8 cellular contexts compared by ENCODE assay signal in genomic region chr15:41501191-41501917, GRCh38. TPM values are rescaled to one million over a fixed set of nuclear protein-coding genes. Genes with fewer than 3 reads are reported as not detected.
A peak's percentile ranks its signal among the peaks of the same experiment; 100 is the strongest.
DNase-seq lines count a peak whose midpoint lies in the region; ATAC-seq and TF ChIP-seq lines count a peak whose summit lies in the region.

No MANE protein-coding gene starts in this region.

- no peak overlapping the region for H3K9ac ChIP-seq in OCI-LY1 (ENCODE audit: low read length)

- H3F3A ChIP-seq in DOHH2 (ENCODE audit: control insufficient read depth, insufficient read depth): no peaks in the 10 kb centered on the region
- H3F3A ChIP-seq in OCI-LY1 (ENCODE audit: insufficient read depth, low read length): no peaks in the 10 kb centered on the region

- H3K79me2 ChIP-seq in DOHH2 (ENCODE audit: control insufficient read depth, low read length) (no peaks in the 10 kb centered on the region), OCI-LY1 (ENCODE audit: insufficient read depth, low read length) (no peaks in the 10 kb centered on the region)

- H3K27me3 ChIP-seq in DOHH2 (ENCODE audit: control insufficient read depth, low read length): peaks cover 63% of the 10 kb centered on the region
- H3K27me3 ChIP-seq in OCI-LY1 (ENCODE audit: insufficient read depth, low read length): peaks cover 4% of the 10 kb centered on the region; the same call in 1 of the 2 replicates
- H3K27me3 ChIP-seq in ectodermal cell (ENCODE audit: control insufficient read depth, insufficient read depth, low read length, poor library complexity, severe bottlenecking): peaks cover 100% of the 10 kb centered on the region

- H3K36me3 Mint-ChIP-seq in nephron progenitor cell (ENCODE audit: low read depth): no peaks in the 10 kb centered on the region

- H3K27ac Mint-ChIP-seq in nephron progenitor cell: no peak overlapping the region

- H3K9me2 ChIP-seq in DOHH2 (replicated peaks; ENCODE audit: control insufficient read depth, low read length): no peaks in the 10 kb centered on the region
- H3K9me2 ChIP-seq in OCI-LY1 (ENCODE audit: low read depth, low read length): no peaks in the 10 kb centered on the region

- H3K9me3 Mint-ChIP-seq in nephron progenitor cell: no peaks in the 10 kb centered on the region

- H4K20me1 ChIP-seq in DOHH2 (ENCODE audit: control insufficient read depth, insufficient read depth, low read depth, low read length): no peaks in the 10 kb centered on the region
- H4K20me1 ChIP-seq in OCI-LY1 (ENCODE audit: insufficient read depth, low read length): no peaks in the 10 kb centered on the region

- peak overlapping the region; percentile 71 for H3K4me3 Mint-ChIP-seq in nephron progenitor cell

- no peak overlapping the region for H3K27ac ChIP-seq in DOHH2 (ENCODE audit: low read depth, low read length)
- no peak overlapping the region for H3K27ac ChIP-seq in OCI-LY1 (ENCODE audit: low read depth, low read length, poor library complexity, severe bottlenecking)
- no peak overlapping the region for H3K27ac ChIP-seq in ectodermal cell (ENCODE audit: insufficient read depth, low read depth, low read length, poor library complexity, severe bottlenecking)

- TF ChIP-seq CTCF in DOHH2 (IDR thresholded peaks at IDR 0.05; ENCODE audit: low read depth, low read length, poor library complexity, severe bottlenecking) (no peak), OCI-LY1 (IDR thresholded peaks at IDR 0.05; ENCODE audit: low read length) (no peak), nephron progenitor cell (IDR thresholded peaks at IDR 0.05) (no peak)

- H3K4me1 Mint-ChIP-seq in nephron progenitor cell: peaks cover 12% of the 10 kb centered on the region

- peaks cover 25% of the 10 kb centered on the region for H3K4me1 ChIP-seq in DOHH2 (ENCODE audit: control insufficient read depth, low read length)
- H3K4me1 ChIP-seq in OCI-LY1 (ENCODE audit: insufficient read depth, low read length, severe bottlenecking): peaks cover 25% of the 10 kb centered on the region
- peaks cover 15% of the 10 kb centered on the region for H3K4me1 ChIP-seq in ectodermal cell (ENCODE audit: control insufficient read depth, insufficient read depth, low read length)

- H3K27me3 Mint-ChIP-seq in nephron progenitor cell (ENCODE audit: low read depth, poor library complexity): peaks cover 100% of the 10 kb centered on the region

- no peak overlapping the region for H2AFZ ChIP-seq in OCI-LY1 (ENCODE audit: low read length)

- 5 to 6% methylated on average over 56 of the region's 56 CpGs for WGBS in ectodermal cell, 2 experiments

- H3K36me3 ChIP-seq in DOHH2 (ENCODE audit: control insufficient read depth, low read length) (no peaks in the 10 kb centered on the region), OCI-LY1 (ENCODE audit: insufficient read depth, low read length) (no peaks in the 10 kb centered on the region), ectodermal cell (ENCODE audit: control insufficient read depth, insufficient read depth, low read length) (no peaks in the 10 kb centered on the region)

- peak; percentile 52 for DNase-seq in nephron progenitor cell
- DNase-seq in EL: no peak
- no peak for DNase-seq in NCI-H1105 (lab: John Stamatoyannopoulos, UW)

- no peaks in the 10 kb centered on the region for H3K9me3 ChIP-seq in DOHH2 (ENCODE audit: control insufficient read depth, insufficient read depth, low read length)
- no peaks in the 10 kb centered on the region for H3K9me3 ChIP-seq in OCI-LY1 (ENCODE audit: low read length)
- no peaks in the 10 kb centered on the region for H3K9me3 ChIP-seq in ectodermal cell (ENCODE audit: control insufficient read depth, low read length)

- H3K4me3 ChIP-seq in DOHH2 (ENCODE audit: low read length): peak overlapping the region; percentile 51
- H3K4me3 ChIP-seq in OCI-LY1 (ENCODE audit: low read depth, low read length, poor library complexity, severe bottlenecking): peak overlapping the region; percentile 40
- H3K4me3 ChIP-seq in ectodermal cell (ENCODE audit: insufficient read depth, low read depth, low read length): peak overlapping the region; percentile 15

- H3K4me2 ChIP-seq in DOHH2 (ENCODE audit: low read length) (peak overlapping the region; percentile 64), OCI-LY1 (ENCODE audit: low read length) (peak overlapping the region; percentile 64)

- ATAC-seq in HG03565 (IDR thresholded peaks at IDR 0.05; ENCODE audit: unreplicated experiment) (no peak), HG02588 (IDR thresholded peaks at IDR 0.05; ENCODE audit: unreplicated experiment) (no peak)

RNA-seq across cellular contexts. Expression of gene ITPKA, which starts 7.7 kb away (rescaled TPM):
- polyA plus RNA-seq in ectodermal cell (2013, experiment 1 of 4): 0.65 TPM
- 0.69 TPM for polyA plus RNA-seq in ectodermal cell (2013, experiment 2 of 4)
- 0.27 TPM for polyA plus RNA-seq in ectodermal cell (2013, experiment 3 of 4)
- 0.16 TPM for polyA plus RNA-seq in ectodermal cell (2013, experiment 4 of 4)

RNA-seq across cellular contexts. Expression of gene LTK, which starts 12.3 kb away (rescaled TPM):
- not detected for polyA plus RNA-seq in ectodermal cell (2013, experiment 1 of 4)
- polyA plus RNA-seq in ectodermal cell (2013, experiment 2 of 4): not detected
- not detected for polyA plus RNA-seq in ectodermal cell (2013, experiment 3 of 4)
- 0.08 TPM for polyA plus RNA-seq in ectodermal cell (2013, experiment 4 of 4)

RNA-seq across cellular contexts. Expression of gene RPAP1, which starts 42.7 kb away (rescaled TPM):
- 37.6 TPM for polyA plus RNA-seq in ectodermal cell (2013, experiment 1 of 4)
- polyA plus RNA-seq in ectodermal cell (2013, experiment 2 of 4): 33.7 TPM
- polyA plus RNA-seq in ectodermal cell (2013, experiment 3 of 4): 27.7 TPM
- polyA plus RNA-seq in ectodermal cell (2013, experiment 4 of 4): 28.1 TPM

RNA-seq across cellular contexts. Expression of gene TYRO3, which starts 57.7 kb away (rescaled TPM):
- polyA plus RNA-seq in ectodermal cell (2013, experiment 1 of 4): 111 TPM
- 131 TPM for polyA plus RNA-seq in ectodermal cell (2013, experiment 2 of 4)
- 99.3 TPM for polyA plus RNA-seq in ectodermal cell (2013, experiment 3 of 4)
- 103 TPM for polyA plus RNA-seq in ectodermal cell (2013, experiment 4 of 4)
